Comparison of ENCODE assay signal across 21 cellular contexts in the genomic region with DNA sequence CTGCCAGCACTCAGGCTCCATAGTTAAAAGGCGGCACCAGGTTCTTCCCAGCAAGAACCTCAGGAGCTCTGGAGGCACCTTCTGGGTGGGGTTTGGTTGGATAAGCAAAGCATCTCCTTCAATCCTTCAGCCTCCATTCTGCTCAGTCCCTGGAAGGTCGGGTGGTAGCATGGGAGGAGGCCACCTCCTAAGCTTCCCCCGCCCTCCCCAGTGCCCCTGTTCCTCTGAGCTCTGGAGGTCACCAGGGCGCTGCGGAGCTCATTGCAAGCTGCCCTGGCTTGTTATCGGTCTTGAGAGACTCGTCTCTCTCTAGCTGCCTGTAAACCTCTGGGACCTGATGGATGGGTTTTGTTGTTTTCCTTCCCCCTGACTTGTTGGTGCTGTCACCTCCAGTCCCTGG.
"Had no signal": no experiment of that assay in that cellular context is flagged by ENCODE, and none has a peak within 500 bp of the region (broad histone marks: within the 10 kb centered on the region; RNA-seq: fewer than 3 reads in every experiment).

No MANE protein-coding gene starts in this region.

- H3K36me3 Mint-ChIP-seq: activated naive CD4-positive, alpha-beta T cell treated with anti-CD3 and anti-CD28 coated beads, Interleukin-2, amount 10 ng/mL, durations not matched to agents 7 days and 5 days; memory B cell; naive B cell had no signal

- H3K4me3 Mint-ChIP-seq: activated B cell treated with CpG ODN at 0.5 μM for 24 hours; activated CD4-positive, alpha-beta T cell treated with anti-CD3 and anti-CD28 coated beads for 36 hours; activated naive CD4-positive, alpha-beta T cell treated with anti-CD3 and anti-CD28 coated beads, Interleukin-2, amount 10 ng/mL, durations not matched to agents 7 days and 5 days; memory B cell; neural crest cell had no signal

- DNase-seq: activated B cell treated with CpG ODN at 0.5 μM for 24 hours; activated CD4-positive, alpha-beta T cell treated with anti-CD3 and anti-CD28 coated beads, Interleukin-2, amount 50 U/mL, for 4 hours; activated effector memory CD4-positive, alpha-beta T cell treated with anti-CD3 and anti-CD28 coated beads, Interleukin-2, amount 50 U/mL, for 16 hours; amygdala; head of caudate nucleus; left cardiac atrium; naive B cell; stimulated activated CD4-positive, alpha-beta T cell treated with anti-CD3 and anti-CD28 coated beads, Interleukin-4, amount 100 ng/mL, for 4 hours; stimulated activated naive CD8-positive, alpha-beta T cell treated with anti-CD3 and anti-CD28 coated beads, Interleukin-15, Interleukin-2, amounts not matched to agents 100 U/mL and 50 U/mL, for 24 hours; substantia nigra; T-helper 9 cell; thyroid gland; upper lobe of right lung had no signal

- H3K27ac ChIP-seq: cardiac muscle cell, epithelial cell of prostate, gastroesophageal sphincter, prostate gland, thyroid gland, upper lobe of right lung had no signal

- ATAC-seq: activated CD4-positive, alpha-beta T cell treated with anti-CD3 and anti-CD28 coated beads for 36 hours; gastroesophageal sphincter; left cardiac atrium; stimulated activated naive CD8-positive, alpha-beta T cell treated with anti-CD3 and anti-CD28 coated beads, Interleukin-15, Interleukin-2, amounts not matched to agents 100 U/mL and 50 U/mL, for 24 hours; upper lobe of right lung had no signal

- H3K4me1 ChIP-seq: gastroesophageal sphincter had no signal

- H3K9me3 ChIP-seq: gastroesophageal sphincter, prostate gland, thyroid gland, upper lobe of right lung had no signal

- H3K27me3 ChIP-seq: thyroid gland, upper lobe of right lung had no signal

- H3K27ac Mint-ChIP-seq: activated B cell treated with CpG ODN at 0.5 μM for 24 hours; activated naive CD4-positive, alpha-beta T cell treated with anti-CD3 and anti-CD28 coated beads, Interleukin-2, amount 10 ng/mL, durations not matched to agents 7 days and 5 days; memory B cell; naive B cell had no signal

- H3K36me3 ChIP-seq: cardiac muscle cell, gastroesophageal sphincter, prostate gland, thyroid gland, upper lobe of right lung had no signal

- H3K4me3 ChIP-seq: cardiac muscle cell, gastroesophageal sphincter, prostate gland, thyroid gland, upper lobe of right lung had no signal

- H3K27me3 Mint-ChIP-seq: activated CD4-positive, alpha-beta T cell treated with anti-CD3 and anti-CD28 coated beads for 36 hours had no signal

- H3K9me3 Mint-ChIP-seq: activated B cell treated with CpG ODN at 0.5 μM for 24 hours; activated naive CD4-positive, alpha-beta T cell treated with anti-CD3 and anti-CD28 coated beads, Interleukin-2, amount 10 ng/mL, durations not matched to agents 7 days and 5 days; memory B cell; naive B cell; neural crest cell had no signal
